In genomic region chr11:130813196-130813595, GRCh38 we compare ENCODE assay signal across 1 cellular context.
TF ChIP-seq lines count a peak whose summit lies in the region.

No MANE protein-coding gene starts in this region.

TF ChIP-seq in GM23338, 12 proteins besides CTCF, POLR2A, EP300 and RAD21 (continued from another document):
- TF ChIP-seq ZNF462 (CRISPR knock-in tag; IDR thresholded peaks at IDR 0.05) (no peak), POLR2AphosphoS5 (IDR thresholded peaks at IDR 0.05; ENCODE audit: low read depth) (no peak), REST (IDR thresholded peaks at IDR 0.05; ENCODE audit: unreplicated experiment) (no peak), EZH2phosphoT487 (IDR thresholded peaks at IDR 0.05; ENCODE audit: unreplicated experiment) (no peak), ZNF114 (CRISPR knock-in tag; IDR thresholded peaks at IDR 0.05) (no peak), ETS1 (IDR thresholded peaks at IDR 0.05) (no peak), NANOG (IDR thresholded peaks at IDR 0.05; ENCODE audit: borderline replicate concordance) (no peak)
